ENCODE assay signal across 8 cellular contexts in genomic region chr12:18383203-18383602, GRCh38.
A peak's percentile ranks its signal among the peaks of the same experiment; 100 is the strongest.
DNase-seq lines count a peak whose midpoint lies in the region; ATAC-seq lines count a peak whose summit lies in the region.
"Had no signal": no experiment of that assay in that cellular context is flagged by ENCODE, and none has a peak within 500 bp of the region (broad histone marks: within the 10 kb centered on the region; RNA-seq: fewer than 3 reads in every experiment).

No MANE protein-coding gene starts in this region.

- no peak overlapping the region for H3K27ac ChIP-seq in right cardiac atrium (ENCODE audit: low read length)
- H3K27ac ChIP-seq in subcutaneous abdominal adipose tissue (ENCODE audit: low read depth, low read length), result no peak overlapping the region

- H3K4me3 ChIP-seq in right cardiac atrium (ENCODE audit: low read length) (no peak overlapping the region), subcutaneous abdominal adipose tissue (ENCODE audit: low read depth in 1 of 5, low read length in 5 of 5) (peak overlapping the region in 4 of 5 donors; percentile 30 to 44 (median 42))

- H3K27me3 ChIP-seq in right cardiac atrium (ENCODE audit: control insufficient read depth, insufficient read depth) (no peaks in the 10 kb centered on the region), subcutaneous abdominal adipose tissue (ENCODE audit: control insufficient read depth in 5 of 5, insufficient read depth in 4 of 5, low read length in 5 of 5) (no peaks in the 10 kb centered on the region)

- intact Hi-C loops in right cardiac atrium (cut with DNase I), result no loop called here

- peak; percentile 45 to 63 for ATAC-seq in right cardiac atrium

- no peak overlapping the region for H3K9ac ChIP-seq in subcutaneous abdominal adipose tissue (ENCODE audit: low read length in 5 of 5)

- peaks cover 3% of the 10 kb centered on the region for H3K9me3 ChIP-seq in right cardiac atrium (ENCODE audit: control insufficient read depth, low read length)
- H3K9me3 ChIP-seq in subcutaneous abdominal adipose tissue (ENCODE audit: control insufficient read depth in 5 of 5, low read length in 5 of 5), result peaks cover 0 to 4% (median 0%) of the 10 kb centered on the region in 5 donors

- no peaks in the 10 kb centered on the region for H3K4me1 ChIP-seq in right cardiac atrium (ENCODE audit: control insufficient read depth, insufficient read depth, low read length)
- peaks cover 0 to 18% (median 2%) of the 10 kb centered on the region in 5 donors for H3K4me1 ChIP-seq in subcutaneous abdominal adipose tissue (ENCODE audit: control insufficient read depth in 5 of 5, insufficient read depth in 5 of 5, low read length in 5 of 5)

- 20% methylated on average over 4 of the region's 4 CpGs for WGBS in right cardiac atrium

- DNase-seq in HS-5 (ENCODE audit: low read depth), result peak; percentile 96
- DNase-seq in amniotic stem cell (lab: John Stamatoyannopoulos, UW), result peak; percentile 80
- no peak for DNase-seq in right cardiac atrium
- no peak for DNase-seq in DMS79 treated with DMSO at 0.1 percent for 48 hours (lab: John Stamatoyannopoulos, UW)
- no peak for DNase-seq in NCI-H1105 treated with DMSO at 0.1 percent for 48 hours (lab: John Stamatoyannopoulos, UW)
- no peak for DNase-seq in occipital lobe (lab: John Stamatoyannopoulos, UW)
- DNase-seq: activated naive CD4-positive, alpha-beta T cell treated with anti-CD3 and anti-CD28 coated beads, Interleukin-2, amount 10 ng/mL, durations not matched to agents 7 days and 5 days had no signal

- H3K36me3 ChIP-seq in subcutaneous abdominal adipose tissue (ENCODE audit: control insufficient read depth in 5 of 5, insufficient read depth in 5 of 5, low read length in 5 of 5), result no peaks in the 10 kb centered on the region

Comparison
In these comparisons a context has a peak if more than half of its experiments do, and no peak if none do; other contexts are left out.
1. DNase-seq: peak in HS-5 (single experiment) and amniotic stem cell (single experiment); none in right cardiac atrium (0 of 3), DMS79 treated with DMSO at 0.1 percent for 48 hours (single experiment), NCI-H1105 treated with DMSO at 0.1 percent for 48 hours (single experiment) and occipital lobe (single experiment).